In the genomic region with DNA sequence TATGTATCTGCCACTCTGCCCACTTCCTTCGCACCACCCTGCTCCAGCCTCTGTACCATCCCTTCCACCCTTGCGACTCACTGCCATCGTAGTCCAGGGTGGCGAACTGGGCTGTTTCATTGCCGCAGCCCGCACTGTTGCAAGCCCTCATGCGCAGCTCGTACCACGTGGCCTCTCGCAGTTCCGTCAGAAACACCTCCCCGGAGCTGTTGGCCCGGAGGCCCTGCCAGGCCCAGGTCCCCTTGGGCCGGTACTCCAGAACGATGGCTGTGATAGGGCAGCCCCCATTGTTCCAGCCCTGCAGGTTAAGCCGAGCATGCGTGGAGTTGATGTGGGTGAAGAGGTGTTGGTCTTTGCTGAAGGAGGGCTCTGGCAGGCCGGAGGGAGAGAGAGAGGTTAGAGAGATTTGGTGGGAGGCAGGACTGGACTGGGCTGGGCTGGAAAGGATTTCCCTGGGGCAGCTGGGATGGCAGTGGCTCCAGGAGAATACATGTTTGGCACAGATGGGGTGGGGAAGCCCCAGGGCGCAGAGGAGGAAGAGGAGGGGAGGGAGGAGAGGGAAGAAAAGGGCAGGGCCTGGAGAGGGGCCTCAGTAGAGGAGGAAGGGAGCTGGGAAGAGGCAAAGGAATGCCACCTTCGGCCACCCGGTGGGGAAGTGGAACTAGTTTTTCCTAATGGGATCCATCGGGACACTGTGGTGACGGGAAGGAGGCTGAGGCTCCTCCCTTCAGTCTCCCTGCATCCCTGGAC, we compare ENCODE assay signal across 25 cellular contexts.
DNase-seq lines count a peak whose midpoint lies in the region; ATAC-seq and TF ChIP-seq lines count a peak whose summit lies in the region.
"Had no signal": no experiment of that assay in that cellular context is flagged by ENCODE, and none has a peak within 500 bp of the region (broad histone marks: within the 10 kb centered on the region; RNA-seq: fewer than 3 reads in every experiment).

No MANE protein-coding gene starts in this region.

- H4K20me1 ChIP-seq in GM23338 (replicated peaks; ENCODE audit: insufficient read depth): no peaks in the 10 kb centered on the region

- 0 out of 2 replicates have a peak, but pooled peaks cover 2% of the 10 kb centered on the region for H3F3A ChIP-seq in GM23338 (replicated peaks; ENCODE audit: low read depth)

- no TSS peak for BruUV-seq in Panc1 (replicated peaks; lab: Mats Ljungman, UMichigan)

- H3K36me3 ChIP-seq in GM23338 (ENCODE audit: insufficient read depth) (no peaks in the 10 kb centered on the region), Panc1 (ENCODE audit: control insufficient read depth, insufficient read depth, low read length) (no peaks in the 10 kb centered on the region), endodermal cell (ENCODE audit: control insufficient read depth, insufficient read depth, low read length) (no peaks in the 10 kb centered on the region), spleen (peaks cover 0 to 7% (median 0%) of the 10 kb centered on the region in 6 donors)
- H3K36me3 ChIP-seq: BLaER1 treated with 17β-estradiol and CSF1 and Interleukin-3, amounts not matched to agents 10 nM and 100 nM; HAP-1 had no signal

- no peak overlapping the region for H3K4me3 ChIP-seq in GM23338
- no peak overlapping the region for H3K4me3 ChIP-seq in Panc1 (ENCODE audit: low read depth in 2 of 2, low read length in 2 of 2)
- no peak overlapping the region for H3K4me3 ChIP-seq in endodermal cell (ENCODE audit: low read length)
- no peak overlapping the region for H3K4me3 ChIP-seq in spleen
- H3K4me3 ChIP-seq: A549; BLaER1 treated with 17β-estradiol and CSF1 and Interleukin-3, amounts not matched to agents 10 nM and 100 nM; HAP-1 had no signal

- TF ChIP-seq POLR2A in spleen (IDR thresholded peaks at IDR 0.05): no peak

- POLR2A ChIA-PET in Panc1 (lab: Charles Lee): no interaction called here

- H3K27ac ChIP-seq in GM23338 (ENCODE audit: low read depth): no peak overlapping the region
- H3K27ac ChIP-seq in Panc1 (ENCODE audit: low read length): no peak overlapping the region
- H3K27ac ChIP-seq in endodermal cell (ENCODE audit: low read depth, low read length): no peak overlapping the region
- no peak overlapping the region for H3K27ac ChIP-seq in spleen
- H3K27ac ChIP-seq: A549; BLaER1 treated with 17β-estradiol and CSF1 and Interleukin-3, amounts not matched to agents 10 nM and 100 nM; KMS-11 had no signal

- TF ChIP-seq CTCF in GM23338 (conservative IDR thresholded peaks at IDR 0.05; ENCODE audit: low read depth in 2 of 2) (no peak), Panc1 (IDR thresholded peaks at IDR 0.05) (no peak), endodermal cell (conservative IDR thresholded peaks at IDR 0.05) (peak; percentile 21), spleen (IDR thresholded peaks at IDR 0.05 in 8 of 11, conservative IDR thresholded peaks at IDR 0.05 in 3 of 11) (no peak)

- H3K27me3 Mint-ChIP-seq in GM23338 (ENCODE audit: insufficient read depth, low read depth, poor library complexity) (peaks cover 3% of the 10 kb centered on the region), endodermal cell (ENCODE audit: insufficient read depth) (peaks cover 23% of the 10 kb centered on the region)
- H3K27me3 Mint-ChIP-seq in activated T-helper 1 cell treated with anti-CD3 and anti-CD28 coated beads, Interleukin-12 subunit alpha, Interleukin-12 subunit beta, Interleukin-2, Interleukin-4 antibody, amounts not matched to agents 30 ng/mL and 10 ng/mL and 1 ng/mL, durations not matched to agents 14 hours and 24 hours and 36 hours (ENCODE audit: insufficient read depth): no peaks in the 10 kb centered on the region

- no peak overlapping the region for H3K4me2 ChIP-seq in GM23338
- H3K4me2 ChIP-seq: A549; BLaER1 treated with 17β-estradiol and CSF1 and Interleukin-3, amounts not matched to agents 10 nM and 100 nM; KMS-11 had no signal

- CTCF ChIA-PET in Panc1 (lab: Charles Lee): interaction anchor here (0.7 kb wide), 1 partner anchor 22 kb away, joined by 3 read pairs; no protein-coding TSS in a partner anchor

- H3K27me3 ChIP-seq in GM23338 (ENCODE audit: insufficient read depth) (no peaks in the 10 kb centered on the region), Panc1 (ENCODE audit: control insufficient read depth, insufficient read depth, low read length) (peaks cover 5% of the 10 kb centered on the region; the same call in 1 of the 2 replicates), endodermal cell (ENCODE audit: control insufficient read depth, insufficient read depth, low read length, poor library complexity, severe bottlenecking) (peaks cover 9% of the 10 kb centered on the region), spleen (replicated peaks in 1 of 7) (peaks cover 0 to 21% (median 0%) of the 10 kb centered on the region in 7 donors)
- H3K27me3 ChIP-seq: BLaER1 treated with 17β-estradiol and CSF1 and Interleukin-3, amounts not matched to agents 10 nM and 100 nM had no signal

- peaks cover 5% of the 10 kb centered on the region; the same call in 2 of the 3 replicates for H3K4me1 Mint-ChIP-seq in GM23338
- H3K4me1 Mint-ChIP-seq in endodermal cell: peaks cover 2% of the 10 kb centered on the region
- no peaks in the 10 kb centered on the region for H3K4me1 Mint-ChIP-seq in activated T-helper 1 cell treated with anti-CD3 and anti-CD28 coated beads, Interleukin-12 subunit alpha, Interleukin-12 subunit beta, Interleukin-2, Interleukin-4 antibody, amounts not matched to agents 30 ng/mL and 10 ng/mL and 1 ng/mL, durations not matched to agents 14 hours and 24 hours and 36 hours (ENCODE audit: low read depth)
- H3K4me1 Mint-ChIP-seq: CD4-positive, alpha-beta memory T cell had no signal

- peak; percentile 55 for ATAC-seq in GM23338
- ATAC-seq in Panc1: peak; percentile 20; the same call in 1 of the 2 replicates
- no peak for ATAC-seq in HG03039 (IDR thresholded peaks at IDR 0.05; ENCODE audit: unreplicated experiment)
- ATAC-seq: A549, PC-3 had no signal

- 92 to 94% methylated on average over 12 to 23 of the region's 23 CpGs for WGBS in endodermal cell (ENCODE audit: insufficient coverage in 1 of 2, insufficient read length in 1 of 2), 2 experiments
- 85 to 92% (median 89%) methylated on average over 21 to 23 of the region's 23 CpGs for WGBS in spleen, 5 donors

- H3K27ac Mint-ChIP-seq in GM23338 (no peak overlapping the region), endodermal cell (no peak overlapping the region)
- H3K27ac Mint-ChIP-seq in activated T-helper 1 cell treated with anti-CD3 and anti-CD28 coated beads, Interleukin-12 subunit alpha, Interleukin-12 subunit beta, Interleukin-2, Interleukin-4 antibody, amounts not matched to agents 30 ng/mL and 10 ng/mL and 1 ng/mL, durations not matched to agents 14 hours and 24 hours and 36 hours: no peak overlapping the region
- H3K27ac Mint-ChIP-seq: CD4-positive, alpha-beta memory T cell; HFFc6 had no signal

- H3K4me1 ChIP-seq in GM23338 (ENCODE audit: insufficient read depth): no peaks in the 10 kb centered on the region; the same call in 1 of the 2 replicates
- no peaks in the 10 kb centered on the region for H3K4me1 ChIP-seq in Panc1 (ENCODE audit: control insufficient read depth, insufficient read depth, low read length)
- no peaks in the 10 kb centered on the region for H3K4me1 ChIP-seq in endodermal cell (ENCODE audit: control insufficient read depth, insufficient read depth, low read length)
- H3K4me1 ChIP-seq in spleen: no peaks in the 10 kb centered on the region
- H3K4me1 ChIP-seq: A549, HAP-1 had no signal

- intact Hi-C loops in Panc1 (cut with micrococcal nuclease; ENCODE audit: unreplicated experiment) (no loop called here), spleen (cut with DNase I; ENCODE audit: low total_unique reads) (no loop called here)
- intact Hi-C loops in activated T-helper 1 cell treated with anti-CD3 and anti-CD28 coated beads, Interleukin-12 subunit alpha, Interleukin-12 subunit beta, Interleukin-2, Interleukin-4 antibody, amounts not matched to agents 30 ng/mL and 10 ng/mL and 1 ng/mL, durations not matched to agents 14 hours and 24 hours and 36 hours (cut with micrococcal nuclease): no loop called here

- H2AFZ ChIP-seq in GM23338: peak overlapping the region; percentile 14; the same call in 1 of the 2 replicates

- no peaks in the 10 kb centered on the region for H3K9me2 ChIP-seq in GM23338 (ENCODE audit: insufficient read depth)

- no peaks in the 10 kb centered on the region for H3K9me3 ChIP-seq in Panc1 (ENCODE audit: control insufficient read depth, insufficient read depth, low read depth, low read length)
- H3K9me3 ChIP-seq in endodermal cell (ENCODE audit: control insufficient read depth, low read length): no peaks in the 10 kb centered on the region
- no peaks in the 10 kb centered on the region for H3K9me3 ChIP-seq in spleen
- H3K9me3 ChIP-seq: A549; BLaER1 treated with 17β-estradiol and CSF1 and Interleukin-3, amounts not matched to agents 10 nM and 100 nM; HAP-1 had no signal

- H3K9me3 Mint-ChIP-seq in GM23338: no peaks in the 10 kb centered on the region
- no peaks in the 10 kb centered on the region for H3K9me3 Mint-ChIP-seq in endodermal cell
- H3K9me3 Mint-ChIP-seq in activated T-helper 1 cell treated with anti-CD3 and anti-CD28 coated beads, Interleukin-12 subunit alpha, Interleukin-12 subunit beta, Interleukin-2, Interleukin-4 antibody, amounts not matched to agents 30 ng/mL and 10 ng/mL and 1 ng/mL, durations not matched to agents 14 hours and 24 hours and 36 hours: no peaks in the 10 kb centered on the region
- H3K9me3 Mint-ChIP-seq: CD4-positive, alpha-beta memory T cell; HFFc6 had no signal

- H3K79me2 ChIP-seq in GM23338 (replicated peaks; ENCODE audit: insufficient read depth): no peaks in the 10 kb centered on the region

- in situ Hi-C loops in Panc1 (cut with HindIII; ENCODE audit: low pct_unique_long_range_greater_than_20kb, low sequenced_read_pairs): loop anchor here (25.0 kb wide), 1 partner anchor 375 kb away; a partner anchor contains a TSS

- H3K4me3 Mint-ChIP-seq in GM23338: no peak overlapping the region
- no peak overlapping the region for H3K4me3 Mint-ChIP-seq in endodermal cell
- H3K4me3 Mint-ChIP-seq in activated T-helper 1 cell treated with anti-CD3 and anti-CD28 coated beads, Interleukin-12 subunit alpha, Interleukin-12 subunit beta, Interleukin-2, Interleukin-4 antibody, amounts not matched to agents 30 ng/mL and 10 ng/mL and 1 ng/mL, durations not matched to agents 14 hours and 24 hours and 36 hours: no peak overlapping the region
- H3K4me3 Mint-ChIP-seq: CD4-positive, alpha-beta memory T cell; HFFc6 had no signal

- no peak for DNase-seq in GM23338 (ENCODE audit: low spot score)
- no peak for DNase-seq in Panc1 (ENCODE audit: low read depth, low spot score)
- no peak for DNase-seq in endodermal cell
- peak; percentile 51 for DNase-seq in spleen
- no peak for DNase-seq in stimulated activated CD4-positive, alpha-beta T cell treated with anti-CD3 and anti-CD28 coated beads, Interleukin-2, amount 100 ng/mL, for 48 hours
- no peak for DNase-seq in activated T-helper 1 cell treated with anti-CD3 and anti-CD28 coated beads, Interleukin-12 subunit alpha, Interleukin-12 subunit beta, Interleukin-2, Interleukin-4 antibody, amounts not matched to agents 30 ng/mL and 10 ng/mL and 1 ng/mL, durations not matched to agents 14 hours and 24 hours and 36 hours (ENCODE audit: low spot score)
- DNase-seq: AML-193; CD4-positive, alpha-beta memory T cell; DMS153; DND-41; HFFc6; IMR-90; MM.1S; NCI-H2029; NCI-H446; NCI-H526; NCI-H82; NK-92 treated with Interleukin-12 subunit alpha and Interleukin-12 subunit beta, amount 100 ng/mL, for 24 hours; PC-3; SHP77 had no signal

- no peak overlapping the region for H3K9ac ChIP-seq in endodermal cell (ENCODE audit: extremely low read depth, low read length, poor library complexity, severe bottlenecking)
- H3K9ac ChIP-seq: BLaER1 treated with 17β-estradiol and CSF1 and Interleukin-3, amounts not matched to agents 10 nM and 100 nM; KMS-11 had no signal

- H3K36me3 Mint-ChIP-seq in GM23338 (ENCODE audit: low read depth) (no peaks in the 10 kb centered on the region), endodermal cell (ENCODE audit: low read depth) (no peaks in the 10 kb centered on the region)
- H3K36me3 Mint-ChIP-seq in activated T-helper 1 cell treated with anti-CD3 and anti-CD28 coated beads, Interleukin-12 subunit alpha, Interleukin-12 subunit beta, Interleukin-2, Interleukin-4 antibody, amounts not matched to agents 30 ng/mL and 10 ng/mL and 1 ng/mL, durations not matched to agents 14 hours and 24 hours and 36 hours (ENCODE audit: low read depth): no peaks in the 10 kb centered on the region
- H3K36me3 Mint-ChIP-seq: CD4-positive, alpha-beta memory T cell had no signal
